Comparison of ENCODE assay signal across 31 cellular contexts in the genomic region with DNA sequence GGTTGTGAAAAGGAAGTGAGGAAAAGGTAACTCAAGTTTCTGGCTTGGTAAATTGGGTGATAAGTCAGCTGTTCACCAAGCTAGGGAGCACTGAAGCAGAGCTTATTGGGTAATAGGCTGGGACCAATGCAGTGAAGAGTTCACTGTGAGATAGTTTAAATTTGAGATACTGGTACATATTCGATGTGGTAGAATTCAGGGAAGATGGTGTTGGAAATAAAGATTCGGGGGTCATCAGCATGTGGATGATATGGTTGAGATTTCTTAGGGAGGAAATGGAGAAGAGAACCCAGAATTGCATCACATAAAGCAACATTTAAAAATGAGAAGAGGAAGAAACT.
"Had no signal": no experiment of that assay in that cellular context is flagged by ENCODE, and none has a peak within 500 bp of the region (broad histone marks: within the 10 kb centered on the region; RNA-seq: fewer than 3 reads in every experiment).

No MANE protein-coding gene starts in this region.

- H3K9me3 ChIP-seq: gastrocnemius medialis, mucosa of descending colon, prostate gland, right atrium auricular region, stomach, testis, tibial artery had no signal

- H3K4me3 Mint-ChIP-seq: endodermal cell; mesothelial cell of epicardium; naive thymus-derived CD4-positive, alpha-beta T cell; nephron; neural progenitor cell; type B pancreatic cell had no signal

- H3K27me3 ChIP-seq: gastrocnemius medialis, heart left ventricle, hepatocyte, neural progenitor cell, right atrium auricular region, stomach, testis, tibial artery had no signal

- H3K4me1 Mint-ChIP-seq: naive thymus-derived CD4-positive, alpha-beta T cell; nephron; neural progenitor cell had no signal

- H3K36me3 Mint-ChIP-seq: naive thymus-derived CD4-positive, alpha-beta T cell; neural progenitor cell had no signal

- H3K4me3 ChIP-seq: gastrocnemius medialis, heart left ventricle, hepatocyte, mucosa of descending colon, neural progenitor cell, prostate gland, right atrium auricular region, smooth muscle cell, stomach, testis, tibial artery had no signal

- H3K9me3 Mint-ChIP-seq: neural progenitor cell, type B pancreatic cell had no signal

- H3K4me2 ChIP-seq: hepatocyte, neural progenitor cell, smooth muscle cell had no signal

- ATAC-seq: esophagus mucosa; gastrocnemius medialis; heart left ventricle; left lobe of liver; mucosa of descending colon; naive thymus-derived CD4-positive, alpha-beta T cell; sciatic nerve had no signal

- H2AFZ ChIP-seq: hepatocyte, neural progenitor cell had no signal

- H3K27ac Mint-ChIP-seq: endodermal cell; mesothelial cell of epicardium; naive thymus-derived CD4-positive, alpha-beta T cell; nephron; neural progenitor cell; type B pancreatic cell had no signal

- H3K9ac ChIP-seq: neural progenitor cell had no signal

- H3K36me3 ChIP-seq: gastrocnemius medialis, heart left ventricle, neural progenitor cell, prostate gland, right atrium auricular region, stomach, tibial artery had no signal

- H3K27me3 Mint-ChIP-seq: naive thymus-derived CD4-positive, alpha-beta T cell; type B pancreatic cell had no signal

- H3K4me1 ChIP-seq: neural progenitor cell, prostate gland, right atrium auricular region, stomach, testis, tibial artery had no signal

- H3K27ac ChIP-seq: epithelial cell of prostate, gastrocnemius medialis, heart left ventricle, hepatocyte, neural progenitor cell, prostate gland, right atrium auricular region, stomach, testis, tibial artery had no signal

- DNase-seq: effector CD8-positive, alpha-beta T cell; endodermal cell; foreskin fibroblast; gastrocnemius medialis; heart left ventricle; kidney; mesenchymal stem cell; mucosa of descending colon; naive thymus-derived CD4-positive, alpha-beta T cell; nucleus accumbens; stimulated activated CD4-positive, alpha-beta T cell treated with anti-CD3 and anti-CD28 coated beads, Interleukin-12 subunit alpha, Interleukin-12 subunit beta, amount 100 ng/mL, for 4 hours; stimulated activated CD4-positive, alpha-beta T cell treated with anti-CD3 and anti-CD28 coated beads, Interleukin-1b, Interleukin-23, amount 100 ng/mL, for 48 hours; stimulated activated CD4-positive, alpha-beta T cell treated with anti-CD3 and anti-CD28 coated beads, Interleukin-4, amount 100 ng/mL, for 1 hour; stimulated activated CD8-positive, alpha-beta memory T cell treated with anti-CD3 and anti-CD28 coated beads, Interleukin-4, amount 100 ng/mL, for 48 hours; stimulated activated naive CD4-positive, alpha-beta T cell; stomach; substantia nigra; testis; tibial artery had no signal
